In the genomic region with DNA sequence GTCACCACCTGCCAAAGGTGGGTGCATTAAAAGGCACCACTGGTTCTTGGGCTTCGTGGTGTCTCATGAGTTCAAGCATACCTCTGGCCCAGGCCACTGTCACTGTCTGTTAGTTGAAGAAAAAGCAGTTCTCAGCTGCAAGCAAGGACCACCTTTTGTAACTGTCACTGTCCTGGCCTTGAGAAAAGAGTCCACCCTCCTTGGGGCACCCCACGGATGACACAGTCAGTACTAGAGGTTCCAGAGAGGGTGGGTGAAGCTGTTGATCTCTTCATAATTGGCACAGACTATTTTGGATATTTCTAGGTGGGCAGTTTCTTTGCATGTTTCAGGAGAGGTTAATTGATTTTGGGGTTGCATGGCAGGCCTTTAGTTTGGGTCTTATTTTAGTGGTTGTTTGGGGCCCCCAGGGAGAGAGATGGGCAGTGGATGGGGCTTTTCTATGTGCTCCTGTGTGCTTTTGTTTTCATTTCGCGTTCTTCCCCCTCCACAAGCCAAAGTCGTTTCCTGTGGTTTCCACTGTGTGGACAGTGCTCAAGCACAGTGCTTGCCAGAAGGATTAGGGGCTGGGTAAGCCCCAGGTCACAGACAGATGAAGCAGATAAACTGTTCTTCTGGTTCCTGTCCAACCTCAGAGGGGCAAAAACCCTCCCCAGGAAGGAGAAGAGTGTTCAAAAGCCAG, we compare ENCODE assay signal across 8 cellular contexts.
A peak's percentile ranks its signal among the peaks of the same experiment; 100 is the strongest.
DNase-seq lines count a peak whose midpoint lies in the region; ATAC-seq and TF ChIP-seq lines count a peak whose summit lies in the region.

No MANE protein-coding gene starts in this region.

- H3K4me3 ChIP-seq in OCI-LY1 (ENCODE audit: low read depth, low read length, poor library complexity, severe bottlenecking): peak overlapping the region; percentile 31
- peak overlapping the region; percentile 44 for H3K4me3 ChIP-seq in naive thymus-derived CD4-positive, alpha-beta T cell (ENCODE audit: low read length)
- no peak overlapping the region for H3K4me3 ChIP-seq in ovary

- H3K27ac ChIP-seq in OCI-LY1 (ENCODE audit: low read depth, low read length, poor library complexity, severe bottlenecking): peak overlapping the region; percentile 99
- H3K27ac ChIP-seq in naive thymus-derived CD4-positive, alpha-beta T cell (ENCODE audit: low read depth, low read length): no peak overlapping the region
- no peak overlapping the region for H3K27ac ChIP-seq in ovary

- H3K4me2 ChIP-seq in OCI-LY1 (ENCODE audit: low read length): peak overlapping the region; percentile 62

- H3K4me1 Mint-ChIP-seq in naive thymus-derived CD4-positive, alpha-beta T cell: peaks cover 12 to 42% (median 29%) of the 10 kb centered on the region in 7 donors

- H3K36me3 Mint-ChIP-seq in naive thymus-derived CD4-positive, alpha-beta T cell: peaks cover 0 to 20% (median 4%) of the 10 kb centered on the region in 5 donors

- H3K9me2 ChIP-seq in OCI-LY1 (ENCODE audit: low read depth, low read length): no peaks in the 10 kb centered on the region

- 46 to 70% (median 52%) methylated on average over 5 of the region's 5 CpGs for WGBS in ovary, 3 donors

- H3K9ac ChIP-seq in OCI-LY1 (ENCODE audit: low read length): peak overlapping the region; percentile 78

- POLR2A ChIA-PET in naive thymus-derived CD4-positive, alpha-beta T cell (lab: Charles Lee): no interaction called here

- H4K20me1 ChIP-seq in OCI-LY1 (ENCODE audit: insufficient read depth, low read length): no peaks in the 10 kb centered on the region

- H3K9me3 Mint-ChIP-seq in naive thymus-derived CD4-positive, alpha-beta T cell: peaks cover 0 to 8% (median 6%) of the 10 kb centered on the region in 11 donors

- TF ChIP-seq CTCF in OCI-LY1 (IDR thresholded peaks at IDR 0.05; ENCODE audit: low read length) (no peak), ovary (IDR thresholded peaks at IDR 0.05) (no peak)

- TF ChIP-seq EP300 in ovary (IDR thresholded peaks at IDR 0.05): no peak

- H3K4me3 Mint-ChIP-seq in naive thymus-derived CD4-positive, alpha-beta T cell: peak overlapping the region; percentile 51 to 77 (median 67)

- TF ChIP-seq POLR2A in ovary (IDR thresholded peaks at IDR 0.05): no peak

- H3K4me1 ChIP-seq in OCI-LY1 (ENCODE audit: insufficient read depth, low read length, severe bottlenecking) (peaks cover 40% of the 10 kb centered on the region), ovary (ENCODE audit: insufficient read depth) (no peaks in the 10 kb centered on the region)
- H3K4me1 ChIP-seq in naive thymus-derived CD4-positive, alpha-beta T cell (ENCODE audit: control insufficient read depth in 2 of 2, insufficient read depth in 2 of 2, low read length in 2 of 2): peaks cover 14 to 29% of the 10 kb centered on the region in 2 donors

- peak overlapping the region; percentile 47; the same call in 1 of the 2 replicates for H2AFZ ChIP-seq in OCI-LY1 (ENCODE audit: low read length)

- H3K27me3 Mint-ChIP-seq in naive thymus-derived CD4-positive, alpha-beta T cell: no peaks in the 10 kb centered on the region

- intact Hi-C loops in naive thymus-derived CD4-positive, alpha-beta T cell (cut with micrococcal nuclease): loop anchor here in 1 of 2 donors (1.0 kb wide), 1 partner anchor 9 kb away; no protein-coding TSS in a partner anchor
- intact Hi-C loops in ovary (cut with DNase I): no loop called here

- H3K36me3 ChIP-seq in OCI-LY1 (ENCODE audit: insufficient read depth, low read length) (no peaks in the 10 kb centered on the region; the same call in 1 of the 2 replicates), ovary (no peaks in the 10 kb centered on the region)
- H3K36me3 ChIP-seq in naive thymus-derived CD4-positive, alpha-beta T cell (ENCODE audit: control insufficient read depth in 2 of 3, insufficient read depth in 3 of 3, low read length in 3 of 3): no peaks in the 10 kb centered on the region

- peaks cover 5% of the 10 kb centered on the region; the same call in 1 of the 2 replicates for H3K9me3 ChIP-seq in OCI-LY1 (ENCODE audit: low read length)
- H3K9me3 ChIP-seq in naive thymus-derived CD4-positive, alpha-beta T cell (ENCODE audit: control insufficient read depth in 2 of 3, low read length in 3 of 3): no peaks in the 10 kb centered on the region
- no peaks in the 10 kb centered on the region for H3K9me3 ChIP-seq in ovary

- H3K27me3 ChIP-seq in OCI-LY1 (ENCODE audit: insufficient read depth, low read length): no peaks in the 10 kb centered on the region
- no peaks in the 10 kb centered on the region for H3K27me3 ChIP-seq in naive thymus-derived CD4-positive, alpha-beta T cell (ENCODE audit: control insufficient read depth in 2 of 2, insufficient read depth in 2 of 2, low read length in 2 of 2)
- H3K27me3 ChIP-seq in ovary: no peaks in the 10 kb centered on the region

- H3K79me2 ChIP-seq in OCI-LY1 (ENCODE audit: insufficient read depth, low read length): no peaks in the 10 kb centered on the region

- DNase-seq in naive thymus-derived CD4-positive, alpha-beta T cell: no peak
- no peak for DNase-seq in DMS 273 (lab: John Stamatoyannopoulos, UW; ENCODE audit: unreplicated experiment)
- no peak for DNase-seq in NCI-H446 (lab: John Stamatoyannopoulos, UW)
- no peak for DNase-seq in ovary
- no peak for DNase-seq in NCI-H748 (lab: John Stamatoyannopoulos, UW; ENCODE audit: unreplicated experiment)

- peak; percentile 97 for ATAC-seq in GM19035 (IDR thresholded peaks at IDR 0.05; ENCODE audit: unreplicated experiment)
- ATAC-seq in HG02870 (IDR thresholded peaks at IDR 0.05; ENCODE audit: unreplicated experiment): peak; percentile 94
- ATAC-seq in naive thymus-derived CD4-positive, alpha-beta T cell: peak; percentile 69

- peak overlapping the region; percentile 8 to 90 (median 85) for H3K27ac Mint-ChIP-seq in naive thymus-derived CD4-positive, alpha-beta T cell

- CTCF ChIA-PET in naive thymus-derived CD4-positive, alpha-beta T cell (lab: Charles Lee): no interaction called here

- no peaks in the 10 kb centered on the region for H3F3A ChIP-seq in OCI-LY1 (ENCODE audit: insufficient read depth, low read length)
